ENCODE assay signal across 8 cellular contexts in the genomic region with DNA sequence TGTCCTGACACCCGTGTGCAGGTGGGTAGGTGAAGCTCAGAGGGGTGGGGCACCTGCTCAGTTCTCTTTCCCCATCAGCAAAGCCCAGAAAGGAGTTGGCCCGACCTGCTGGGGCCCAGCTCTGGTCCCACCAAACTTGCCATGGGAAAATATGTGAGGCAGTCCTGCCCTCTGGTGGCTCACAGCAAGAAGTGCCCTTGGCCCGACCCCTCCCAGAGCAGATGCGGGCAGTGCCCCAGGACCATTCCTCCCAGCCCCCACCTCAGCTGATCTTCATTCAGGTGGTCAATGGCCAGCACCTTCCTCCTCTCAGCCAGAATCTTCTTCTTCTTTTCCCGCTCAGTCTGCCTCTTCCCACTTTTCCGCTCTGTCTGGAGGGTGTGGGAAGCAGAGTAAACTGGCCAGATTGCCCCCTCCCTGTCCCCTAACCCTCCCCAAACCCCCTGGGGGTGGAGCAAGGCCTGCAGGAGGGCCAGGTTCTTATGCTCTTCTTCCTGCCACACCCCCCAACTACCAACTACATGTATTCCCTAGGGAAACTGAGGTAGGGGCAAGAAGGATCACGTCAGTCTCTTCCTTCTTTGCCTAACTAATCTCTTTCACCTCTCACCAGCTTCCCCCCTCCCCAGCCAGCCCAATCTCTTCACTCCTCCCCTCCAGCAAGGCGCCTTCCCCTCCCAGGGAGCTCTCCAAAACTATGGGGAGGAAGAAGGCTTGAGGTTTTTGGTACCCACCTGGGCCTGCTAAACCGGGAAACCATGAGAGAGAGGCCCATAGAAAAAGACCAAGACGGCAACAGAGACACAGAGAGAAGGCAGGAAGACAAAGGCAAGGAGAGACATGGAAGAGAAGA. TPM values are rescaled to one million over a fixed set of nuclear protein-coding genes. Genes with fewer than 3 reads are reported as not detected.
DNase-seq lines count a peak whose midpoint lies in the region; FAIRE-seq and TF ChIP-seq lines count a peak whose summit lies in the region.

No MANE protein-coding gene starts in this region.

- H3K9me3 ChIP-seq in suprapubic skin = no peaks in the 10 kb centered on the region

- 49% methylated on average over 10 of the region's 10 CpGs for WGBS in suprapubic skin

- H3K4me1 ChIP-seq in suprapubic skin = peaks cover 10% of the 10 kb centered on the region

- H3K27ac ChIP-seq in suprapubic skin = no peak overlapping the region

- DNase-seq in Ammon's horn (ENCODE audit: low spot score) (peak; percentile 55), GM12892 (ENCODE audit: insufficient read length) (peak; percentile 83), NCI-H345 treated with DMSO at 0.1 percent for 48 hours (lab: John Stamatoyannopoulos, UW; ENCODE audit: unreplicated experiment) (peak; percentile 17), iris pigment epithelial cell (ENCODE audit: low read depth) (peak; percentile 29), suprapubic skin (ENCODE audit: low spot score in 2 of 2) (peak in 1 of 2 donors; percentile 65)
- no peak for DNase-seq in activated effector memory CD4-positive, alpha-beta T cell treated with anti-CD3 and anti-CD28 coated beads, Interleukin-2, amount 50 U/mL, for 16 hours
- DNase-seq in activated effector memory CD4-positive, alpha-beta T cell treated with Interleukin-2 at 50 U/mL for 16 hours = no peak

- peaks cover 4% of the 10 kb centered on the region for H3K4me1 Mint-ChIP-seq in brain

- TF ChIP-seq POLR2A in GM12892 (IDR thresholded peaks at IDR 0.05; ENCODE audit: low read depth, low read length) (no peak), suprapubic skin (IDR thresholded peaks at IDR 0.05) (no peak)

- no peaks in the 10 kb centered on the region for H3K27me3 ChIP-seq in suprapubic skin

- TF ChIP-seq EP300 in suprapubic skin (IDR thresholded peaks at IDR 0.05) = no peak

- H3K4me3 Mint-ChIP-seq in brain = no peak overlapping the region

- no peak overlapping the region for H3K4me3 ChIP-seq in suprapubic skin

- peak; percentile 93 to 94 for TF ChIP-seq CTCF in brain (conservative IDR thresholded peaks at IDR 0.05)
- TF ChIP-seq CTCF in suprapubic skin (IDR thresholded peaks at IDR 0.05) = peak; percentile 58 to 86

- FAIRE-seq in GM12892 (lab: Jason Lieb, UNC) = peak; percentile 70

- H3K27ac Mint-ChIP-seq in brain = peak overlapping the region in 1 of 5 experiments; percentile 65

- no peaks in the 10 kb centered on the region for H3K36me3 Mint-ChIP-seq in brain

- no peaks in the 10 kb centered on the region for H3K9me3 Mint-ChIP-seq in brain

- peaks cover 20% of the 10 kb centered on the region for H3K27me3 Mint-ChIP-seq in brain

- no peaks in the 10 kb centered on the region for H3K36me3 ChIP-seq in suprapubic skin

RNA-seq across cellular contexts. Expression of gene TNNT2, which starts 15.6 kb away (rescaled TPM):
- polyA plus RNA-seq in GM12892 (2012; ENCODE audit: missing spikeins) = not detected
- polyA plus RNA-seq in brain (ENCODE audit: insufficient read depth, low read depth, low replicate concordance) = 11.5 TPM
- 10 to 100 TPM in 3 of 4 donors, 1 to 10 TPM in 1; 7.9 to 54.6 (median 19.0) TPM for total RNA-seq in suprapubic skin

RNA-seq across cellular contexts. Expression of gene LAD1, which starts 37.2 kb away (rescaled TPM):
- 0.89 TPM for polyA plus RNA-seq in GM12892 (2012; ENCODE audit: missing spikeins)
- polyA plus RNA-seq in brain (ENCODE audit: insufficient read depth, low read depth, low replicate concordance) = 5.7 TPM
- total RNA-seq in suprapubic skin = 100 to 1,000 TPM; 175 to 303 (median 218) TPM

RNA-seq across cellular contexts. Expression of gene TNNI1, which starts 59.7 kb away (rescaled TPM):
- polyA plus RNA-seq in GM12892 (2012; ENCODE audit: missing spikeins) = 0.40 TPM
- polyA plus RNA-seq in brain (ENCODE audit: insufficient read depth, low read depth, low replicate concordance) = not detected
- total RNA-seq in suprapubic skin = under 1 TPM in 2 of 4 donors, not detected in 2; 0.23 to 0.44 TPM

Comparison
In these comparisons a context has a peak if more than half of its experiments do, and no peak if none do; other contexts are left out.
1. DNase-seq: peak in Ammon's horn (single experiment), GM12892 (single experiment), NCI-H345 treated with DMSO at 0.1 percent for 48 hours (single experiment) and iris pigment epithelial cell (single experiment); none in activated effector memory CD4-positive, alpha-beta T cell treated with anti-CD3 and anti-CD28 coated beads, Interleukin-2, amount 50 U/mL, for 16 hours (single experiment) and activated effector memory CD4-positive, alpha-beta T cell treated with Interleukin-2 at 50 U/mL for 16 hours (single experiment).